In genomic region chr10:43120948-43121290, GRCh38 we compare ENCODE assay signal across 8 cellular contexts. TPM values are rescaled to one million over a fixed set of nuclear protein-coding genes. Genes with fewer than 3 reads are reported as not detected.
A peak's percentile ranks its signal among the peaks of the same experiment; 100 is the strongest.
DNase-seq lines count a peak whose midpoint lies in the region; ATAC-seq, FAIRE-seq and TF ChIP-seq lines count a peak whose summit lies in the region.

No MANE protein-coding gene starts in this region.

- FAIRE-seq in GM12892 (lab: Jason Lieb, UNC): peak; percentile 77

- DNase-seq in GM12892 (ENCODE audit: insufficient read length): peak; percentile 73
- DNase-seq in Kasumi-1 (lab: John Stamatoyannopoulos, UW): peak; percentile 100
- peak; percentile 51 for DNase-seq in activated gamma-delta T cell treated with anti-CD3 and anti-CD28 coated beads, Interleukin-2, amount 50 U/mL, for 16 hours (ENCODE audit: low read depth)
- DNase-seq in stimulated activated CD4-positive, alpha-beta T cell treated with anti-CD3 and anti-CD28 coated beads, Interleukin-1b, Interleukin-23, amount 100 ng/mL, for 48 hours: peak; percentile 75
- DNase-seq in NCI-H1092 treated with DMSO at 0.1 percent for 48 hours (lab: John Stamatoyannopoulos, UW): no peak
- DNase-seq in cerebellum (ENCODE audit: low spot score): no peak
- no peak for DNase-seq in NCI-H1092 (lab: John Stamatoyannopoulos, UW)

- peak; percentile 92 for ATAC-seq in GM21619 (IDR thresholded peaks at IDR 0.05; ENCODE audit: unreplicated experiment)

- no peak for TF ChIP-seq POLR2A in GM12892 (IDR thresholded peaks at IDR 0.05; ENCODE audit: low read depth, low read length)

RNA-seq across cellular contexts. Expression of gene CSGALNACT2, which starts 17.3 kb away (rescaled TPM):
- polyA plus RNA-seq in GM12892 (2012; ENCODE audit: missing spikeins): 9.1 TPM
- total RNA-seq in cerebellum: 28.9 TPM

RNA-seq across cellular contexts. Expression of gene RET, which starts 44.0 kb away (rescaled TPM):
- not detected for polyA plus RNA-seq in GM12892 (2012; ENCODE audit: missing spikeins)
- total RNA-seq in cerebellum: 4.4 TPM

Comparison
In these comparisons a context has a peak if more than half of its experiments do, and no peak if none do; other contexts are left out.
1. DNase-seq: peak in GM12892 (single experiment), Kasumi-1 (2 of 2), activated gamma-delta T cell treated with anti-CD3 and anti-CD28 coated beads, Interleukin-2, amount 50 U/mL, for 16 hours (single experiment) and stimulated activated CD4-positive, alpha-beta T cell treated with anti-CD3 and anti-CD28 coated beads, Interleukin-1b, Interleukin-23, amount 100 ng/mL, for 48 hours (single experiment); none in NCI-H1092 treated with DMSO at 0.1 percent for 48 hours (single experiment), cerebellum (single experiment) and NCI-H1092 (single experiment).